In the genomic region with DNA sequence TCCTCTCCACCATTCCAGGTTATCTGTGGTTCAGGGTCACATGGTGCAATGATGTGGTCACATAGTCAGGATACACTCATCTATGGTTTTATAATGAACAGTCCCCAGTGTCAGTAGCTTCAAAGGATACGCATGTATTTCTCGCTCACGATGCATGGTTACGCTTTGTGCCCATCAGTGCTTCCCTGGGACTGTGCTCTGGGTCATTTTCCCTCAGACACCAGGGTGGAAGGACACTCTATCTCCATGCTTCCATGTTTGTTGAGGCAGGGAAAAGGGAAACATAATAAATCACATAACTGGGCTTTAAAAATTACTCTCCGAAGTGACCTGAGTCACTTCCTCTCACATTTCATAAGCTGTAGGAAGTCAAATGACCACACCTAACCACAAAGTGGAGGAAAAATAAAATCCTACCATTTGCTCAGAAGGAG, we compare ENCODE assay signal across 15 cellular contexts.
DNase-seq lines count a peak whose midpoint lies in the region; ATAC-seq and TF ChIP-seq lines count a peak whose summit lies in the region.
"Had no signal": no experiment of that assay in that cellular context is flagged by ENCODE, and none has a peak within 500 bp of the region (broad histone marks: within the 10 kb centered on the region; RNA-seq: fewer than 3 reads in every experiment).

No MANE protein-coding gene starts in this region.

- H3K9me3 Mint-ChIP-seq in CD4-positive, alpha-beta T cell, result peaks cover 7% of the 10 kb centered on the region
- H3K9me3 Mint-ChIP-seq in activated CD8-positive, alpha-beta memory T cell treated with anti-CD3 and anti-CD28 coated beads, Interleukin-2, amount 10 ng/mL, durations not matched to agents 7 days and 5 days (ENCODE audit: low read depth), result peaks cover 6% of the 10 kb centered on the region

- TF ChIP-seq POLR2A in prostate gland (IDR thresholded peaks at IDR 0.05), result no peak

- no peak overlapping the region for H3K27ac Mint-ChIP-seq in CD4-positive, alpha-beta T cell
- no peak overlapping the region for H3K27ac Mint-ChIP-seq in activated CD8-positive, alpha-beta memory T cell treated with anti-CD3 and anti-CD28 coated beads, Interleukin-2, amount 10 ng/mL, durations not matched to agents 7 days and 5 days
- H3K27ac Mint-ChIP-seq: stimulated activated naive CD8-positive, alpha-beta T cell treated with anti-CD3 and anti-CD28 coated beads, Interleukin-15, Interleukin-2, amounts not matched to agents 100 ng/mL and 50 ng/mL, for 24 hours had no signal

- TF ChIP-seq CTCF in HEK293 (tag by site-specific recombination; IDR thresholded peaks at IDR 0.05) (no peak), fibroblast of pulmonary artery (IDR thresholded peaks at IDR 0.05; ENCODE audit: low read length, missing control alignments) (no peak), prostate gland (IDR thresholded peaks at IDR 0.05) (no peak)
- TF ChIP-seq CTCF in CD4-positive, alpha-beta T cell (IDR thresholded peaks at IDR 0.05), result no peak

- H3K36me3 Mint-ChIP-seq in CD4-positive, alpha-beta T cell (ENCODE audit: low read depth), result no peaks in the 10 kb centered on the region
- H3K36me3 Mint-ChIP-seq in activated CD8-positive, alpha-beta memory T cell treated with anti-CD3 and anti-CD28 coated beads, Interleukin-2, amount 10 ng/mL, durations not matched to agents 7 days and 5 days, result no peaks in the 10 kb centered on the region

- intact Hi-C loops in CD4-positive, alpha-beta T cell (cut with DNase I, micrococcal nuclease), result no loop called here
- intact Hi-C loops in prostate gland (cut with DNase I), result no loop called here

- DNase-seq in fibroblast of pulmonary artery (ENCODE audit: low read depth), result peak; percentile 53
- no peak for DNase-seq in CD4-positive, alpha-beta T cell
- DNase-seq in activated CD8-positive, alpha-beta memory T cell treated with anti-CD3 and anti-CD28 coated beads, Interleukin-2, amount 10 ng/mL, durations not matched to agents 7 days and 5 days, result no peak
- DNase-seq in prostate gland (ENCODE audit: low spot score), result no peak
- DNase-seq: activated CD8-positive, alpha-beta memory T cell treated with anti-CD3 and anti-CD28 coated beads for 24 hours; Caco-2; caudate nucleus; NCI-H1694 treated with DMSO at 0.1 percent for 48 hours; NCI-H526 treated with DMSO at 0.1 percent for 48 hours; RPMI8226 had no signal

- POLR2A ChIA-PET in HEK293 (lab: Yijun Ruan, JAX), result interaction anchor here (0.6 kb wide), 1 partner anchor 1694 kb away, joined by 4 read pairs; no protein-coding TSS in a partner anchor
- POLR2A ChIA-PET in CD4-positive, alpha-beta T cell (lab: Charles Lee), result no interaction called here

- no peak overlapping the region for H3K4me3 Mint-ChIP-seq in CD4-positive, alpha-beta T cell
- H3K4me3 Mint-ChIP-seq in activated CD8-positive, alpha-beta memory T cell treated with anti-CD3 and anti-CD28 coated beads, Interleukin-2, amount 10 ng/mL, durations not matched to agents 7 days and 5 days, result no peak overlapping the region
- H3K4me3 Mint-ChIP-seq: stimulated activated naive CD8-positive, alpha-beta T cell treated with anti-CD3 and anti-CD28 coated beads, Interleukin-15, Interleukin-2, amounts not matched to agents 100 ng/mL and 50 ng/mL, for 24 hours had no signal

- H3K4me3 ChIP-seq in HEK293 (ENCODE audit: low read depth, low read length) (no peak overlapping the region), fibroblast of pulmonary artery (replicated peaks; ENCODE audit: low read depth, low read length) (no peak overlapping the region), prostate gland (no peak overlapping the region)

- 90% methylated on average over 5 of the region's 5 CpGs for WGBS in prostate gland

- H3K36me3 ChIP-seq in HEK293 (ENCODE audit: control insufficient read depth in 2 of 2, insufficient read depth in 1 of 2, low read length in 2 of 2) (no peaks in the 10 kb centered on the region), prostate gland (no peaks in the 10 kb centered on the region)
- H3K36me3 ChIP-seq: neutrophil had no signal

- H3K9me3 ChIP-seq in HEK293 (ENCODE audit: control insufficient read depth, insufficient read depth, low read depth, low read length), result no peaks in the 10 kb centered on the region
- H3K9me3 ChIP-seq in CD4-positive, alpha-beta T cell (ENCODE audit: control insufficient read depth, low read length), result no peaks in the 10 kb centered on the region
- no peaks in the 10 kb centered on the region for H3K9me3 ChIP-seq in prostate gland
- H3K9me3 ChIP-seq: Caco-2, neutrophil had no signal

- CTCF ChIA-PET in HEK293 (lab: Yijun Ruan, JAX), result no interaction called here
- CTCF ChIA-PET in CD4-positive, alpha-beta T cell (lab: Charles Lee), result no interaction called here
- CTCF ChIA-PET in activated CD8-positive, alpha-beta memory T cell treated with anti-CD3 and anti-CD28 coated beads, Interleukin-2, amount 10 ng/mL, durations not matched to agents 7 days and 5 days (lab: Charles Lee), result no interaction called here

- ATAC-seq in SK-N-SH treated with all-trans-retinoic acid at 6 μM for 48 hours, result peak; percentile 49
- ATAC-seq in CD4-positive, alpha-beta T cell (ENCODE audit: poor library complexity), result no peak
- no peak for ATAC-seq in activated CD8-positive, alpha-beta memory T cell treated with anti-CD3 and anti-CD28 coated beads, Interleukin-2, amount 10 ng/mL, durations not matched to agents 7 days and 5 days
- ATAC-seq in HG03342 (IDR thresholded peaks at IDR 0.05; ENCODE audit: unreplicated experiment), result no peak

- H3K27me3 ChIP-seq in CD4-positive, alpha-beta T cell (ENCODE audit: control insufficient read depth, insufficient read depth, low read length), result no peaks in the 10 kb centered on the region
- no peaks in the 10 kb centered on the region for H3K27me3 ChIP-seq in prostate gland (replicated peaks; ENCODE audit: insufficient read depth)
- H3K27me3 ChIP-seq: neutrophil had no signal

- no peaks in the 10 kb centered on the region for H3K4me1 Mint-ChIP-seq in CD4-positive, alpha-beta T cell (ENCODE audit: low read depth)
- no peaks in the 10 kb centered on the region for H3K4me1 Mint-ChIP-seq in activated CD8-positive, alpha-beta memory T cell treated with anti-CD3 and anti-CD28 coated beads, Interleukin-2, amount 10 ng/mL, durations not matched to agents 7 days and 5 days

- no peaks in the 10 kb centered on the region for H3K27me3 Mint-ChIP-seq in CD4-positive, alpha-beta T cell
- no peaks in the 10 kb centered on the region for H3K27me3 Mint-ChIP-seq in activated CD8-positive, alpha-beta memory T cell treated with anti-CD3 and anti-CD28 coated beads, Interleukin-2, amount 10 ng/mL, durations not matched to agents 7 days and 5 days
- H3K27me3 Mint-ChIP-seq: stimulated activated naive CD8-positive, alpha-beta T cell treated with anti-CD3 and anti-CD28 coated beads, Interleukin-15, Interleukin-2, amounts not matched to agents 100 ng/mL and 50 ng/mL, for 24 hours had no signal

- H3K4me1 ChIP-seq in HEK293 (ENCODE audit: control insufficient read depth, insufficient read depth, low read length), result no peaks in the 10 kb centered on the region
- H3K4me1 ChIP-seq in prostate gland (replicated peaks), result no peaks in the 10 kb centered on the region
- H3K4me1 ChIP-seq: Caco-2 had no signal

- H3K27ac ChIP-seq in HEK293 (ENCODE audit: extremely low read depth, low read depth, low read length) (no peak overlapping the region), prostate gland (no peak overlapping the region)
- no peak overlapping the region for H3K27ac ChIP-seq in CD4-positive, alpha-beta T cell (ENCODE audit: low read depth, low read length)
- H3K27ac ChIP-seq: neutrophil had no signal

TF ChIP-seq in HEK293, 187 proteins besides CTCF, POLR2A, EP300 and RAD21 (continues in another document):
- TF ChIP-seq ZNF707 (tag by site-specific recombination; IDR thresholded peaks at IDR 0.05) (no peak), ZNF768 (tag by site-specific recombination; IDR thresholded peaks at IDR 0.05) (no peak), ZNF596 (tag by site-specific recombination; IDR thresholded peaks at IDR 0.05) (no peak)
- TF ChIP-seq, protein P1, sequence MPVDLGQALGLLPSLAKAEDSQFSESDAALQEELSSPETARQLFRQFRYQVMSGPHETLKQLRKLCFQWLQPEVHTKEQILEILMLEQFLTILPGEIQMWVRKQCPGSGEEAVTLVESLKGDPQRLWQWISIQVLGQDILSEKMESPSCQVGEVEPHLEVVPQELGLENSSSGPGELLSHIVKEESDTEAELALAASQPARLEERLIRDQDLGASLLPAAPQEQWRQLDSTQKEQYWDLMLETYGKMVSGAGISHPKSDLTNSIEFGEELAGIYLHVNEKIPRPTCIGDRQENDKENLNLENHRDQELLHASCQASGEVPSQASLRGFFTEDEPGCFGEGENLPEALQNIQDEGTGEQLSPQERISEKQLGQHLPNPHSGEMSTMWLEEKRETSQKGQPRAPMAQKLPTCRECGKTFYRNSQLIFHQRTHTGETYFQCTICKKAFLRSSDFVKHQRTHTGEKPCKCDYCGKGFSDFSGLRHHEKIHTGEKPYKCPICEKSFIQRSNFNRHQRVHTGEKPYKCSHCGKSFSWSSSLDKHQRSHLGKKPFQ (tag by site-specific recombination; IDR thresholded peaks at IDR 0.05), result no peak

TF ChIP-seq in SK-N-SH treated with all-trans-retinoic acid at 6 μM for 48 hours, 23 proteins besides CTCF, POLR2A, EP300 and RAD21:
- no peak for TF ChIP-seq GLIS3 (CRISPR knock-in tag; IDR thresholded peaks at IDR 0.05)
- peak; percentile 38; the same call in 1 of the 2 replicates for TF ChIP-seq ZC3H10 (CRISPR knock-in tag; IDR thresholded peaks at IDR 0.05)
